In the genomic region with DNA sequence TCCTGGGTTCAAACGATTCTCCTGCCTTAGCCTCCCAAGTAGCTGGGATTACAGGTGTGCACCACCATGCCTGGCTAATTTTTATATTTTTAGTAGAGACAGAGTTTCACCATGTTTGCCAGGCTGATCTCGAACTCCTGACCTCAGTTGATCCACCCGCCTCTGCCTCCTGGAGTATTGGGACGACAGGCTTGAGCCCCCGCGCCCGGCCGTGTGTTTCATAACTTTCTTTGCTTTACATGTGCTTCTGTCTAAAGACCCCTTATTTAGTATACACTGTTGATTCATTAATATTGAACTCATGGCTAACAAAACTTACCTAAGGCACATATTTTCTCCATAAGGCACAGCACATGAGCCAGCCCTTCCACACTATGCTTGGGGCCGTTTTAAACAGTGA, we compare ENCODE assay signal across 4 cellular contexts.
A peak's percentile ranks its signal among the peaks of the same experiment; 100 is the strongest.
DNase-seq lines count a peak whose midpoint lies in the region; ATAC-seq, FAIRE-seq and TF ChIP-seq lines count a peak whose summit lies in the region.
"Not testable (repeated sequence)": the region's sequence is repeated elsewhere in the genome, so short reads cannot be mapped to it uniquely, and the experiment has no call there.

No MANE protein-coding gene starts in this region.

- intact Hi-C loops in K562 (cut with micrococcal nuclease); esophagus muscularis mucosa (cut with DNase I): not testable (repeated sequence)

- not testable (repeated sequence) for H3K27ac Mint-ChIP-seq in osteocyte (ENCODE audit: unreplicated experiment)

- 20% methylated on average over 4 of the region's 9 CpGs for WGBS in K562 (ENCODE audit: insufficient coverage, low coverage, missing lambda C conversion rate)
- 95% methylated on average over 9 of the region's 9 CpGs for WGBS in esophagus muscularis mucosa

- FAIRE-seq in K562 (lab: Jason Lieb, UNC), result not testable (repeated sequence)

- H2AFZ ChIP-seq in K562 (ENCODE audit: low read depth, low read length), result peak overlapping the region; percentile 59; the same call in 1 of the 2 replicates

- POLR2A ChIA-PET in K562 (lab: Yijun Ruan, JAX), result not testable (repeated sequence)

- peaks cover 64% of the 10 kb centered on the region for H3K4me1 ChIP-seq in BLaER1
- not testable (repeated sequence) for H3K4me1 ChIP-seq in K562 (replicated peaks in 1 of 2; ENCODE audit: control insufficient read depth in 2 of 2, insufficient read depth in 2 of 2, low read length in 2 of 2); esophagus muscularis mucosa

- not testable (repeated sequence) for TF ChIP-seq CTCF in K562 (IDR thresholded peaks at IDR 0.05 in 2 of 3, conservative IDR thresholded peaks at IDR 0.05 in 1 of 3; ENCODE audit: insufficient read depth in 2 of 3, low read depth in 1 of 3, low read length in 3 of 3); esophagus muscularis mucosa (IDR thresholded peaks at IDR 0.05); osteocyte (IDR thresholded peaks at IDR 0.05)

- H3K79me2 ChIP-seq in K562 (ENCODE audit: control insufficient read depth, insufficient read depth, low read length), result not testable (repeated sequence)

- H3K9me1 ChIP-seq in K562 (ENCODE audit: control insufficient read depth, insufficient read depth, low read length), result not testable (repeated sequence)

- H3K9me3 ChIP-seq in BLaER1, result peaks cover 23% of the 10 kb centered on the region
- H3K9me3 ChIP-seq in K562 (replicated peaks; ENCODE audit: control insufficient read depth, insufficient read depth, low read depth, low read length); esophagus muscularis mucosa: not testable (repeated sequence)

- H3K36me3 ChIP-seq in BLaER1; K562 (ENCODE audit: control insufficient read depth, insufficient read depth, low read length); esophagus muscularis mucosa: not testable (repeated sequence)

- peak overlapping the region; percentile 23; the same call in 1 of the 2 replicates for H3K27ac ChIP-seq in BLaER1
- H3K27ac ChIP-seq in K562 (ENCODE audit: extremely low read depth, low read depth, low read length); esophagus muscularis mucosa (replicated peaks in 1 of 4): not testable (repeated sequence)

- not testable (repeated sequence) for H3K4me1 Mint-ChIP-seq in osteocyte (ENCODE audit: unreplicated experiment)

- not testable (repeated sequence) for DNase-seq in K562 (ENCODE audit: extremely low read depth in 1 of 4, low spot score in 3 of 4)
- DNase-seq in esophagus muscularis mucosa (ENCODE audit: extremely low spot score) (peak; percentile 12), osteocyte (ENCODE audit: extremely low spot score, unreplicated experiment) (peak; percentile 38)

- H4K20me1 ChIP-seq in BLaER1; K562 (replicated peaks; ENCODE audit: control insufficient read depth, insufficient read depth, low read length): not testable (repeated sequence)

- not testable (repeated sequence) for H3K36me3 Mint-ChIP-seq in osteocyte (ENCODE audit: unreplicated experiment)

- H3K9ac ChIP-seq in BLaER1; K562 (ENCODE audit: insufficient read depth in 1 of 2, low read depth in 2 of 2, low read length in 2 of 2): not testable (repeated sequence)

- CTCF ChIA-PET in K562 (lab: Yijun Ruan, JAX; ENCODE audit: low intra/inter-chr PET ratio), result not testable (repeated sequence)

- not testable (repeated sequence) for TF ChIP-seq POLR2A in K562 (conservative IDR thresholded peaks at IDR 0.05); esophagus muscularis mucosa (IDR thresholded peaks at IDR 0.05; ENCODE audit: low read depth)

- H3K9me3 Mint-ChIP-seq in osteocyte (ENCODE audit: unreplicated experiment), result not testable (repeated sequence)

- not testable (repeated sequence) for BruUV-seq in K562 (replicated peaks; lab: Mats Ljungman, UMichigan)

- H3K4me3 ChIP-seq in BLaER1, K562, esophagus muscularis mucosa: not testable (repeated sequence)

- TF ChIP-seq RAD21 in K562 (CRISPR knock-in tag; conservative IDR thresholded peaks at IDR 0.05 in 1 of 2, IDR thresholded peaks at IDR 0.05 in 1 of 2), result not testable (repeated sequence)

- not testable (repeated sequence) for H3K4me2 ChIP-seq in BLaER1; K562 (ENCODE audit: insufficient read depth, low read length)

- not testable (repeated sequence) for TF ChIP-seq EP300 in K562 (IDR thresholded peaks at IDR 0.05; ENCODE audit: low read length); esophagus muscularis mucosa (IDR thresholded peaks at IDR 0.05)

- H3K27me3 ChIP-seq in BLaER1; K562 (ENCODE audit: control insufficient read depth in 2 of 2, insufficient read depth in 2 of 2, low read length in 2 of 2); esophagus muscularis mucosa: not testable (repeated sequence)

- ATAC-seq in K562, result not testable (repeated sequence)

- H3K27me3 Mint-ChIP-seq in osteocyte (ENCODE audit: unreplicated experiment), result peaks cover 17% of the 10 kb centered on the region

- in situ Hi-C loops in K562 (cut with MboI), result not testable (repeated sequence)

- H3K4me3 Mint-ChIP-seq in osteocyte (ENCODE audit: unreplicated experiment), result not testable (repeated sequence)
